In genomic region chr6:37705239-37706051, GRCh38 we compare ENCODE assay signal across 8 cellular contexts. TPM values are rescaled to one million over a fixed set of nuclear protein-coding genes. Genes with fewer than 3 reads are reported as not detected.
A peak's percentile ranks its signal among the peaks of the same experiment; 100 is the strongest.
DNase-seq lines count a peak whose midpoint lies in the region; ATAC-seq and TF ChIP-seq lines count a peak whose summit lies in the region.

No MANE protein-coding gene starts in this region.

- DNase-seq in D341Med (ENCODE audit: low spot score) (peak; percentile 95), HAP-1 (ENCODE audit: low spot score in 2 of 2) (peak; percentile 34 to 75), NT2/D1 (ENCODE audit: low read depth, low spot score) (peak; percentile 61), fibroblast of the aortic adventitia (ENCODE audit: low read depth) (peak; percentile 83), SW480 (ENCODE audit: low spot score) (no peak)
- DNase-seq in stimulated activated naive B cell treated with anti-CD40 and anti-IgM and Interleukin-4, amounts not matched to agents 10 μg/mL and 1 μg/mL and 100 μg/mL, for 72 hours: peak; percentile 76

- no peaks in the 10 kb centered on the region for H3K9me3 Mint-ChIP-seq in activated T-helper 17 cell treated with anti-CD3 and anti-CD28 coated beads, Interleukin-2, amount 50 U/mL, for 72 hours
- no peaks in the 10 kb centered on the region for H3K9me3 Mint-ChIP-seq in nephron
- no peaks in the 10 kb centered on the region for H3K9me3 Mint-ChIP-seq in stimulated activated naive B cell treated with anti-CD40 and anti-IgM and Interleukin-4, amounts not matched to agents 10 μg/mL and 1 μg/mL and 100 μg/mL, for 72 hours

- H3K4me1 ChIP-seq in HAP-1 (peaks cover 4% of the 10 kb centered on the region; the same call in 1 of the 2 replicates), NT2/D1 (ENCODE audit: insufficient read depth, insufficient read length) (peaks cover 4% of the 10 kb centered on the region)

- peak; percentile 84 for ATAC-seq in activated T-helper 17 cell treated with anti-CD3 and anti-CD28 coated beads, Interleukin-2, amount 50 U/mL, for 72 hours (replicated peaks)
- peak; percentile 87 to 92 for ATAC-seq in stimulated activated naive B cell treated with anti-CD40 and anti-IgM and Interleukin-4, amounts not matched to agents 10 μg/mL and 1 μg/mL and 100 μg/mL, for 72 hours (replicated peaks)

- H3K9ac ChIP-seq in NT2/D1 (ENCODE audit: insufficient read length, low read depth): peak overlapping the region; percentile 79

- H3K27me3 ChIP-seq in HAP-1 (ENCODE audit: low read depth): no peaks in the 10 kb centered on the region; the same call in 1 of the 2 replicates
- H3K27me3 ChIP-seq in NT2/D1 (ENCODE audit: insufficient read depth, insufficient read length): peaks cover 7% of the 10 kb centered on the region

- in situ Hi-C loops in HAP-1 (cut with MboI; ENCODE audit: low sequenced_read_pairs): no loop called here

- no peaks in the 10 kb centered on the region for H3K36me3 Mint-ChIP-seq in activated T-helper 17 cell treated with anti-CD3 and anti-CD28 coated beads, Interleukin-2, amount 50 U/mL, for 72 hours (ENCODE audit: low read depth)
- H3K36me3 Mint-ChIP-seq in nephron (ENCODE audit: low read depth): no peaks in the 10 kb centered on the region
- no peaks in the 10 kb centered on the region for H3K36me3 Mint-ChIP-seq in stimulated activated naive B cell treated with anti-CD40 and anti-IgM and Interleukin-4, amounts not matched to agents 10 μg/mL and 1 μg/mL and 100 μg/mL, for 72 hours

- peak; percentile 68 for TF ChIP-seq CTCF in fibroblast of the aortic adventitia (IDR thresholded peaks at IDR 0.05; ENCODE audit: insufficient read depth, low read length)
- peak; percentile 65 to 79 (median 65) for TF ChIP-seq CTCF in nephron (IDR thresholded peaks at IDR 0.05; ENCODE audit: unreplicated experiment in 3 of 3)

- peak overlapping the region; percentile 73 for H3K4me3 Mint-ChIP-seq in activated T-helper 17 cell treated with anti-CD3 and anti-CD28 coated beads, Interleukin-2, amount 50 U/mL, for 72 hours
- H3K4me3 Mint-ChIP-seq in nephron: peak overlapping the region; percentile 83 to 90 (median 86)
- H3K4me3 Mint-ChIP-seq in stimulated activated naive B cell treated with anti-CD40 and anti-IgM and Interleukin-4, amounts not matched to agents 10 μg/mL and 1 μg/mL and 100 μg/mL, for 72 hours: peak overlapping the region; percentile 91 to 92

- H3K4me1 Mint-ChIP-seq in activated T-helper 17 cell treated with anti-CD3 and anti-CD28 coated beads, Interleukin-2, amount 50 U/mL, for 72 hours: peaks cover 5% of the 10 kb centered on the region
- peaks cover 32% of the 10 kb centered on the region for H3K4me1 Mint-ChIP-seq in nephron
- peaks cover 21 to 45% of the 10 kb centered on the region in 2 donors for H3K4me1 Mint-ChIP-seq in stimulated activated naive B cell treated with anti-CD40 and anti-IgM and Interleukin-4, amounts not matched to agents 10 μg/mL and 1 μg/mL and 100 μg/mL, for 72 hours

- H3K9me3 ChIP-seq in HAP-1: no peaks in the 10 kb centered on the region
- H3K9me3 ChIP-seq in NT2/D1 (ENCODE audit: insufficient read depth, low read length): no peaks in the 10 kb centered on the region

- H3K27ac Mint-ChIP-seq in activated T-helper 17 cell treated with anti-CD3 and anti-CD28 coated beads, Interleukin-2, amount 50 U/mL, for 72 hours: peak overlapping the region; percentile 80
- peak overlapping the region; percentile 82 to 95 (median 95) for H3K27ac Mint-ChIP-seq in nephron
- peak overlapping the region; percentile 95 for H3K27ac Mint-ChIP-seq in stimulated activated naive B cell treated with anti-CD40 and anti-IgM and Interleukin-4, amounts not matched to agents 10 μg/mL and 1 μg/mL and 100 μg/mL, for 72 hours

- H3K36me3 ChIP-seq in HAP-1 (replicated peaks) (no peaks in the 10 kb centered on the region), NT2/D1 (ENCODE audit: insufficient read depth, insufficient read length, low read length) (no peaks in the 10 kb centered on the region)

- H3K27me3 Mint-ChIP-seq in activated T-helper 17 cell treated with anti-CD3 and anti-CD28 coated beads, Interleukin-2, amount 50 U/mL, for 72 hours: no peaks in the 10 kb centered on the region
- H3K27me3 Mint-ChIP-seq in nephron (ENCODE audit: low read depth): peaks cover 20% of the 10 kb centered on the region
- H3K27me3 Mint-ChIP-seq in stimulated activated naive B cell treated with anti-CD40 and anti-IgM and Interleukin-4, amounts not matched to agents 10 μg/mL and 1 μg/mL and 100 μg/mL, for 72 hours: peaks cover 4 to 7% of the 10 kb centered on the region in 2 donors

- H3K4me3 ChIP-seq in HAP-1 (no peak overlapping the region), NT2/D1 (ENCODE audit: insufficient read length, low read depth) (peak overlapping the region; percentile 24), fibroblast of the aortic adventitia (ENCODE audit: low read depth, low read length) (peak overlapping the region; percentile 49)

RNA-seq across cellular contexts. Expression of gene MDGA1, which starts 7.8 kb away (rescaled TPM):
- 1 to 10 TPM in 1 of 2 donors, under 1 TPM in 1; 0.32 to 3.0 TPM for total RNA-seq in activated T-helper 17 cell treated with anti-CD3 and anti-CD28 coated beads, Interleukin-2, amount 50 U/mL, for 72 hours
- total RNA-seq in fibroblast of the aortic adventitia (ENCODE audit: low replicate concordance): 5.1 and 11.4 TPM in 2 replicates
